ENCODE assay signal across 16 cellular contexts in the genomic region with DNA sequence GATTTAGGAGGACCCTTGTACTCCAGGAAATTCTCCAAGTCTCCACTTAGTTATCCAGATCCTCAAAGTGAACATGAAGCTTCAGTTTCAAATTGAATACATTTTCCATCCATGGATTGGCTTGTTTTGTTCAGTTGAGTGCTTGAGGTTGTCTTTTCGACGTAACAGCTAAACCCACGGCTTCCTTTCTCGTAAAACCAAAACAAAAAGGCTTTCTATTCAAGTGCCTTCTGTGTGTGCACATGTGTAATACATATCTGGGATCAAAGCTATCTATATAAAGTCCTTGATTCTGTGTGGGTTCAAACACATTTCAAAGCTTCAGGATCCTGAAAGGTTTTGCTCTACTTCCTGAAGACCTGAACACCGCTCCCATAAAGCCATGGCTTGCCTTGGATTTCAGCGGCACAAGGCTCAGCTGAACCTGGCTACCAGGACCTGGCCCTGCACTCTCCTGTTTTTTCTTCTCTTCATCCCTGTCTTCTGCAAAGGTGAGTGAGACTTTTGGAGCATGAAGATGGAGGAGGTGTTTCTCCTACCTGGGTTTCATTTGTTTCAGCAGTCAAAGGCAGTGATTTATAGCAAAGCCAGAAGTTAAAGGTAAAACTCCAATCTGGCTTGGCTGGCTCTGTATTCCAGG. TPM values are rescaled to one million over a fixed set of nuclear protein-coding genes. Genes with fewer than 3 reads are reported as not detected.
DNase-seq lines count a peak whose midpoint lies in the region; ATAC-seq lines count a peak whose summit lies in the region.
"Had no signal": no experiment of that assay in that cellular context is flagged by ENCODE, and none has a peak within 500 bp of the region (broad histone marks: within the 10 kb centered on the region; RNA-seq: fewer than 3 reads in every experiment).

Gene CTLA4, plus strand, starts transcription at position 211 of the 640 bp plus-strand sequence. Its CDS starts 172 bp downstream, at position 383.

- peaks cover 5% of the 10 kb centered on the region for H3K27me3 Mint-ChIP-seq in dendritic cell treated with granulocyte-macrophage colony-stimulating factor and Interleukin-4, amounts not matched to agents 40 ng/mL and 50 ng/mL, for 4 days
- no peaks in the 10 kb centered on the region for H3K27me3 Mint-ChIP-seq in stimulated activated naive CD8-positive, alpha-beta T cell treated with anti-CD3 and anti-CD28 coated beads, Interleukin-15, amount 100 ng/mL, for 72 hours

- CTCF ChIA-PET in activated CD8-positive, alpha-beta memory T cell treated with anti-CD3 and anti-CD28 coated beads for 36 hours (lab: Charles Lee): interaction anchor here (0.7 to 1.5 kb wide), 5 partner anchors 10 to 43 kb away, joined by 3 to 4 read pairs (median 3); no protein-coding TSS in a partner anchor

- peak; percentile 37 for ATAC-seq in stimulated activated naive CD8-positive, alpha-beta T cell treated with anti-CD3 and anti-CD28 coated beads, Interleukin-15, amount 100 ng/mL, for 72 hours
- ATAC-seq in GM18870 (IDR thresholded peaks at IDR 0.05; ENCODE audit: unreplicated experiment): no peak
- no peak for ATAC-seq in GM21360 (IDR thresholded peaks at IDR 0.05; ENCODE audit: unreplicated experiment)
- no peak for ATAC-seq in HG02973 (IDR thresholded peaks at IDR 0.05; ENCODE audit: unreplicated experiment)
- ATAC-seq: left lung, Right ventricle myocardium inferior had no signal

- H3K4me1 Mint-ChIP-seq in dendritic cell treated with granulocyte-macrophage colony-stimulating factor and Interleukin-4, amounts not matched to agents 40 ng/mL and 50 ng/mL, for 4 days (ENCODE audit: low read depth): peaks cover 50% of the 10 kb centered on the region
- H3K4me1 Mint-ChIP-seq in stimulated activated naive CD8-positive, alpha-beta T cell treated with anti-CD3 and anti-CD28 coated beads, Interleukin-15, amount 100 ng/mL, for 72 hours: peaks cover 59% of the 10 kb centered on the region

- peak within 1 kb of the TSS; percentile 61 for H3K27ac Mint-ChIP-seq in dendritic cell treated with granulocyte-macrophage colony-stimulating factor and Interleukin-4, amounts not matched to agents 40 ng/mL and 50 ng/mL, for 4 days
- peak within 1 kb of the TSS; percentile 96 to 99 for H3K27ac Mint-ChIP-seq in stimulated activated naive CD8-positive, alpha-beta T cell treated with anti-CD3 and anti-CD28 coated beads, Interleukin-15, amount 100 ng/mL, for 72 hours

- peaks cover 21% of the 10 kb centered on the region for H3K9me3 Mint-ChIP-seq in dendritic cell treated with granulocyte-macrophage colony-stimulating factor and Interleukin-4, amounts not matched to agents 40 ng/mL and 50 ng/mL, for 4 days
- H3K9me3 Mint-ChIP-seq in stimulated activated naive CD8-positive, alpha-beta T cell treated with anti-CD3 and anti-CD28 coated beads, Interleukin-15, amount 100 ng/mL, for 72 hours: peaks cover 12 to 14% of the 10 kb centered on the region in 2 donors

- DNase-seq in activated CD8-positive, alpha-beta memory T cell treated with anti-CD3 and anti-CD28 coated beads, Interleukin-2, amount 50 U/mL, for 4 hours: no peak
- peak in 1 of 2 donors; percentile 31 for DNase-seq in stimulated activated naive CD8-positive, alpha-beta T cell treated with anti-CD3 and anti-CD28 coated beads, Interleukin-15, amount 100 ng/mL, for 72 hours
- DNase-seq: Calu3; left lung; MM.1S; naive B cell; stimulated activated CD4-positive, alpha-beta T cell treated with anti-CD3 and anti-CD28 coated beads, Interleukin-1b, Interleukin-23, amount 100 ng/mL, for 48 hours had no signal

- POLR2A ChIA-PET in activated CD8-positive, alpha-beta memory T cell treated with anti-CD3 and anti-CD28 coated beads for 36 hours (lab: Charles Lee): interaction anchor here (0.5 to 3.8 kb wide), 13 partner anchors 14 to 225 kb away, joined by 3 to 26 read pairs (median 4); partner anchors contain the start of gene CD28

- peaks cover 7% of the 10 kb centered on the region for H3K36me3 Mint-ChIP-seq in dendritic cell treated with granulocyte-macrophage colony-stimulating factor and Interleukin-4, amounts not matched to agents 40 ng/mL and 50 ng/mL, for 4 days (ENCODE audit: low read depth)

- intact Hi-C loops in T-helper 2 cell treated with Interferon-gamma antibody and Interleukin-4, amounts not matched to agents 100 ng/mL and 5 ng/mL, for 36 hours (cut with micrococcal nuclease): loop anchor here (1.0 to 5.0 kb wide), 2 partner anchors 10 to 50 kb away; no protein-coding TSS in a partner anchor
- intact Hi-C loops in dendritic cell treated with granulocyte-macrophage colony-stimulating factor and Interleukin-4, amounts not matched to agents 40 ng/mL and 50 ng/mL, for 4 days (cut with micrococcal nuclease): no loop called here

- no peak within 1 kb of the TSS for H3K4me3 Mint-ChIP-seq in dendritic cell treated with granulocyte-macrophage colony-stimulating factor and Interleukin-4, amounts not matched to agents 40 ng/mL and 50 ng/mL, for 4 days
- H3K4me3 Mint-ChIP-seq in stimulated activated naive CD8-positive, alpha-beta T cell treated with anti-CD3 and anti-CD28 coated beads, Interleukin-15, amount 100 ng/mL, for 72 hours: peak within 1 kb of the TSS; percentile 85 to 96
- H3K4me3 Mint-ChIP-seq: naive B cell had no signal

RNA-seq across cellular contexts. Expression of gene CTLA4, which starts in this region (rescaled TPM):
- 10 to 100 TPM; 63.7 to 65.0 TPM for total RNA-seq in activated CD8-positive, alpha-beta memory T cell treated with anti-CD3 and anti-CD28 coated beads for 36 hours
- total RNA-seq in T-helper 2 cell treated with Interferon-gamma antibody and Interleukin-4, amounts not matched to agents 100 ng/mL and 5 ng/mL, for 36 hours: 25.7 and 26.0 TPM in 2 replicates
- total RNA-seq: Calu3, fibroblast of lung, renal cortical epithelial cell had no signal
